In genomic region chr20:38723982-38724602, GRCh38 we compare ENCODE assay signal across 12 cellular contexts. TPM values are rescaled to one million over a fixed set of nuclear protein-coding genes. Genes with fewer than 3 reads are reported as not detected.
DNase-seq lines count a peak whose midpoint lies in the region; TF ChIP-seq lines count a peak whose summit lies in the region.
"Had no signal": no experiment of that assay in that cellular context is flagged by ENCODE, and none has a peak within 500 bp of the region (broad histone marks: within the 10 kb centered on the region; RNA-seq: fewer than 3 reads in every experiment).

A gene with protein sequence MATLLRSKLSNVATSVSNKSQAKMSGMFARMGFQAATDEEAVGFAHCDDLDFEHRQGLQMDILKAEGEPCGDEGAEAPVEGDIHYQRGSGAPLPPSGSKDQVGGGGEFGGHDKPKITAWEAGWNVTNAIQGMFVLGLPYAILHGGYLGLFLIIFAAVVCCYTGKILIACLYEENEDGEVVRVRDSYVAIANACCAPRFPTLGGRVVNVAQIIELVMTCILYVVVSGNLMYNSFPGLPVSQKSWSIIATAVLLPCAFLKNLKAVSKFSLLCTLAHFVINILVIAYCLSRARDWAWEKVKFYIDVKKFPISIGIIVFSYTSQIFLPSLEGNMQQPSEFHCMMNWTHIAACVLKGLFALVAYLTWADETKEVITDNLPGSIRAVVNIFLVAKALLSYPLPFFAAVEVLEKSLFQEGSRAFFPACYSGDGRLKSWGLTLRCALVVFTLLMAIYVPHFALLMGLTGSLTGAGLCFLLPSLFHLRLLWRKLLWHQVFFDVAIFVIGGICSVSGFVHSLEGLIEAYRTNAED (plus strand): TSS chr20:38724486. CDS start chr20:38724725, 239 bp downstream.

- intact Hi-C loops in activated CD4-positive, alpha-beta T cell treated with anti-CD3 and anti-CD28 coated beads, Interleukin-2, amount 10 ng/mL, durations not matched to agents 24 days and 14 days (cut with micrococcal nuclease) = loop anchor here (2.0 kb wide), 1 partner anchor 49 kb away; no protein-coding TSS in a partner anchor
- intact Hi-C loops in OCI-LY7 (cut with micrococcal nuclease; ENCODE audit: unreplicated experiment) = no loop called here

- H3K27ac ChIP-seq in OCI-LY7 (ENCODE audit: low read depth, low read length, poor library complexity, severe bottlenecking) (no peak within 1 kb of the TSS), ectodermal cell (ENCODE audit: insufficient read depth, low read depth, low read length, poor library complexity, severe bottlenecking) (no peak within 1 kb of the TSS)
- H3K27ac ChIP-seq: C4-2B had no signal

- peaks cover 16% of the 10 kb centered on the region for H3K36me3 Mint-ChIP-seq in activated CD4-positive, alpha-beta T cell treated with anti-CD3 and anti-CD28 coated beads, Interleukin-2, amount 10 ng/mL, durations not matched to agents 24 days and 14 days (ENCODE audit: low read depth)
- peaks cover 9% of the 10 kb centered on the region for H3K36me3 Mint-ChIP-seq in HFFc6 (ENCODE audit: low read depth)

- H3K9me3 ChIP-seq in OCI-LY7 (ENCODE audit: low read length) (no peaks in the 10 kb centered on the region), ectodermal cell (ENCODE audit: control insufficient read depth, low read length) (no peaks in the 10 kb centered on the region)

- POLR2A ChIA-PET in OCI-LY7 (lab: Charles Lee) = no interaction called here

- TF ChIP-seq CTCF in OCI-LY7 (conservative IDR thresholded peaks at IDR 0.05; ENCODE audit: low read length) (no peak), HFFc6 (IDR thresholded peaks at IDR 0.05) (no peak)

- peak within 1 kb of the TSS; percentile 15 for H3K4me3 Mint-ChIP-seq in activated CD4-positive, alpha-beta T cell treated with anti-CD3 and anti-CD28 coated beads, Interleukin-2, amount 10 ng/mL, durations not matched to agents 24 days and 14 days
- no peak within 1 kb of the TSS for H3K4me3 Mint-ChIP-seq in HFFc6

- no TSS peak for BruUV-seq in OCI-LY7 (replicated peaks; lab: Mats Ljungman, UMichigan)

- H2AFZ ChIP-seq in OCI-LY7 (ENCODE audit: low read length) = no peak within 1 kb of the TSS

- H3K27me3 ChIP-seq in ectodermal cell (ENCODE audit: control insufficient read depth, insufficient read depth, low read length, poor library complexity, severe bottlenecking) = peaks cover 100% of the 10 kb centered on the region

- 0% methylated on average over 58 of the region's 58 CpGs for WGBS in ectodermal cell, 2 experiments

- no peaks in the 10 kb centered on the region for H4K20me1 ChIP-seq in OCI-LY7 (ENCODE audit: insufficient read depth, low read length)

- peaks cover 16% of the 10 kb centered on the region for H3K9me3 Mint-ChIP-seq in activated CD4-positive, alpha-beta T cell treated with anti-CD3 and anti-CD28 coated beads, Interleukin-2, amount 10 ng/mL, durations not matched to agents 24 days and 14 days
- H3K9me3 Mint-ChIP-seq in HFFc6 = peaks cover 10% of the 10 kb centered on the region; the same call in 1 of the 2 replicates

- no peak for DNase-seq in activated CD4-positive, alpha-beta T cell treated with anti-CD3 and anti-CD28 coated beads, Interleukin-2, amount 10 ng/mL, durations not matched to agents 24 days and 14 days
- no peak for DNase-seq in activated CD4-positive, alpha-beta T cell treated with anti-CD3 and anti-CD28 coated beads, Interleukin-2, amount 50 U/mL, for 4 hours
- DNase-seq in OCI-LY7 (ENCODE audit: low spot score) = no peak
- DNase-seq in stimulated activated CD8-positive, alpha-beta memory T cell treated with anti-CD3 and anti-CD28 coated beads, Interleukin-4, amount 100 ng/mL, for 48 hours = peak; percentile 27
- DNase-seq in HFFc6 = no peak
- DNase-seq in activated gamma-delta T cell (lab: John Stamatoyannopoulos, UW) = no peak
- DNase-seq in middle frontal gyrus (ENCODE audit: extremely low spot score, low spot score) = no peak
- DNase-seq: activated CD4-positive, CD25-positive, alpha-beta regulatory T cell treated with anti-CD3 and anti-CD28 coated beads, Interleukin-2, amount 50 U/mL, for 72 hours; NCI-H510A had no signal

- CTCF ChIA-PET in OCI-LY7 (lab: Charles Lee; ENCODE audit: unreplicated experiment) = no interaction called here

- H3K4me2 ChIP-seq in OCI-LY7 (ENCODE audit: low read length) = peak within 1 kb of the TSS; percentile 50

- H3K9me2 ChIP-seq in OCI-LY7 (ENCODE audit: insufficient read depth, low read length) = no peaks in the 10 kb centered on the region

- H3K36me3 ChIP-seq in OCI-LY7 (ENCODE audit: insufficient read depth, low read length) = no peaks in the 10 kb centered on the region
- no peaks in the 10 kb centered on the region for H3K36me3 ChIP-seq in ectodermal cell (ENCODE audit: control insufficient read depth, insufficient read depth, low read length)

- no peaks in the 10 kb centered on the region for H3K79me2 ChIP-seq in OCI-LY7 (ENCODE audit: insufficient read depth, low read depth, low read length)

- H3K4me1 ChIP-seq in OCI-LY7 (ENCODE audit: insufficient read depth, low read length, poor library complexity, severe bottlenecking) (peaks cover 13% of the 10 kb centered on the region), ectodermal cell (ENCODE audit: control insufficient read depth, insufficient read depth, low read length) (peaks cover 36% of the 10 kb centered on the region)

- H3K4me1 Mint-ChIP-seq in activated CD4-positive, alpha-beta T cell treated with anti-CD3 and anti-CD28 coated beads, Interleukin-2, amount 10 ng/mL, durations not matched to agents 24 days and 14 days = peaks cover 36% of the 10 kb centered on the region
- peaks cover 6% of the 10 kb centered on the region for H3K4me1 Mint-ChIP-seq in HFFc6 (ENCODE audit: low read depth)

- H3K27me3 Mint-ChIP-seq in activated CD4-positive, alpha-beta T cell treated with anti-CD3 and anti-CD28 coated beads, Interleukin-2, amount 10 ng/mL, durations not matched to agents 24 days and 14 days = peaks cover 85% of the 10 kb centered on the region
- peaks cover 61% of the 10 kb centered on the region for H3K27me3 Mint-ChIP-seq in HFFc6 (ENCODE audit: insufficient read depth)

- peak within 1 kb of the TSS; percentile 68 for H3K27ac Mint-ChIP-seq in activated CD4-positive, alpha-beta T cell treated with anti-CD3 and anti-CD28 coated beads, Interleukin-2, amount 10 ng/mL, durations not matched to agents 24 days and 14 days
- no peak within 1 kb of the TSS for H3K27ac Mint-ChIP-seq in HFFc6

- peak within 1 kb of the TSS; percentile 18 for H3K4me3 ChIP-seq in OCI-LY7 (ENCODE audit: low read depth, low read length, poor library complexity, severe bottlenecking)
- peak within 1 kb of the TSS; percentile 24 for H3K4me3 ChIP-seq in ectodermal cell (ENCODE audit: insufficient read depth, low read depth, low read length)

RNA-seq across cellular contexts. Expression of the gene that starts here (rescaled TPM):
- not detected in 2 replicates for total RNA-seq in activated CD4-positive, alpha-beta T cell treated with anti-CD3 and anti-CD28 coated beads, Interleukin-2, amount 10 ng/mL, durations not matched to agents 24 days and 14 days
- total RNA-seq in OCI-LY7 (2014; rRNA removed; shearing (Covaris generic)) = not detected in 2 replicates
- total RNA-seq in OCI-LY7 (2022) = not detected in 2 replicates
- polyA plus RNA-seq in ectodermal cell (2013, experiment 1 of 4) = 0.15 TPM
- 0.14 TPM for polyA plus RNA-seq in ectodermal cell (2013, experiment 2 of 4)
- polyA plus RNA-seq in ectodermal cell (2013, experiment 3 of 4) = 0.32 TPM
- 0.16 TPM for polyA plus RNA-seq in ectodermal cell (2013, experiment 4 of 4)
- not detected for total RNA-seq in HFFc6 (2021; fragmentation: NEBNext Ultra II Directional; extraction: Animal tissue kit (Norgen Biotek cat#: 25700))
- total RNA-seq: lower leg skin had no signal
